8 cellular contexts compared by ENCODE assay signal in genomic region chr19:43464089-43464775, GRCh38. TPM values are rescaled to one million over a fixed set of nuclear protein-coding genes. Genes with fewer than 3 reads are reported as not detected.
DNase-seq lines count a peak whose midpoint lies in the region; ATAC-seq, FAIRE-seq and TF ChIP-seq lines count a peak whose summit lies in the region.

No MANE protein-coding gene starts in this region.

- BruUV-seq in endothelial cell of umbilical vein (replicated peaks; lab: Mats Ljungman, UMichigan), result no TSS peak

- peak overlapping the region; percentile 98 for H2AFZ ChIP-seq in endothelial cell of umbilical vein (ENCODE audit: low read depth, low read length)

- CTCF ChIA-PET in activated CD8-positive, alpha-beta memory T cell treated with anti-CD3 and anti-CD28 coated beads, Interleukin-2, amount 10 ng/mL, durations not matched to agents 7 days and 5 days (lab: Charles Lee), result interaction anchor here (1.0 to 5.2 kb wide), 17 partner anchors 10 to 281 kb away, joined by 3 to 54 read pairs (median 5); partner anchors contain the start of genes IRGQ, PHLDB3 and ZNF576
- CTCF ChIA-PET in endothelial cell of umbilical vein (lab: Charles Lee), result interaction anchor here (0.6 to 3.3 kb wide), 9 partner anchors 10 to 91 kb away, joined by 3 to 30 read pairs (median 6); partner anchors contain the start of gene PHLDB3

- peak; percentile 52 for ATAC-seq in activated CD8-positive, alpha-beta memory T cell treated with anti-CD3 and anti-CD28 coated beads, Interleukin-2, amount 10 ng/mL, durations not matched to agents 7 days and 5 days
- ATAC-seq in HG03108 (IDR thresholded peaks at IDR 0.05; ENCODE audit: unreplicated experiment), result peak; percentile 29
- ATAC-seq in naive B cell (ENCODE audit: low read depth in 2 of 2), result peak; percentile 26 to 37

- H3K9me3 ChIP-seq in endothelial cell of umbilical vein (replicated peaks; ENCODE audit: control insufficient read depth, insufficient read depth, low read length) (no peaks in the 10 kb centered on the region), tibial artery (no peaks in the 10 kb centered on the region)

- DNase-seq in activated CD8-positive, alpha-beta memory T cell treated with anti-CD3 and anti-CD28 coated beads, Interleukin-2, amount 10 ng/mL, durations not matched to agents 7 days and 5 days, result no peak
- DNase-seq in activated CD8-positive, alpha-beta memory T cell treated with anti-CD3 and anti-CD28 coated beads for 24 hours, result no peak
- DNase-seq in endothelial cell of umbilical vein (ENCODE audit: low read depth, low spot score), result no peak
- DNase-seq in naive B cell, result no peak
- DNase-seq in tibial artery, result peak; percentile 83 to 87
- no peak for DNase-seq in NOMO-1 (lab: John Stamatoyannopoulos, UW; ENCODE audit: unreplicated experiment in 2 of 2)

- H3K36me3 Mint-ChIP-seq in activated CD8-positive, alpha-beta memory T cell treated with anti-CD3 and anti-CD28 coated beads, Interleukin-2, amount 10 ng/mL, durations not matched to agents 7 days and 5 days, result no peaks in the 10 kb centered on the region
- H3K36me3 Mint-ChIP-seq in naive B cell, result no peaks in the 10 kb centered on the region

- H3K27ac ChIP-seq in endothelial cell of umbilical vein (ENCODE audit: insufficient read depth, low read depth, low read length) (no peak overlapping the region), tibial artery (peak overlapping the region; percentile 82 to 88)

- no peaks in the 10 kb centered on the region for H3K27me3 ChIP-seq in endothelial cell of umbilical vein (ENCODE audit: control insufficient read depth in 2 of 2, insufficient read depth in 2 of 2, low read length in 2 of 2)
- H3K27me3 ChIP-seq in tibial artery, result peaks cover 0 to 9% of the 10 kb centered on the region in 2 donors

- H3K4me2 ChIP-seq in endothelial cell of umbilical vein (ENCODE audit: insufficient read depth, low read length), result peak overlapping the region; percentile 61

- H3K27me3 Mint-ChIP-seq in activated CD8-positive, alpha-beta memory T cell treated with anti-CD3 and anti-CD28 coated beads, Interleukin-2, amount 10 ng/mL, durations not matched to agents 7 days and 5 days, result peaks cover 4% of the 10 kb centered on the region
- peaks cover 10 to 19% (median 11%) of the 10 kb centered on the region in 3 donors for H3K27me3 Mint-ChIP-seq in naive B cell

- no peaks in the 10 kb centered on the region for H3K79me2 ChIP-seq in endothelial cell of umbilical vein (ENCODE audit: control insufficient read depth, insufficient read depth, low read length)

- peak overlapping the region; percentile 90 for H3K27ac Mint-ChIP-seq in activated CD8-positive, alpha-beta memory T cell treated with anti-CD3 and anti-CD28 coated beads, Interleukin-2, amount 10 ng/mL, durations not matched to agents 7 days and 5 days
- H3K27ac Mint-ChIP-seq in naive B cell, result peak overlapping the region; percentile 91 to 98 (median 96)

- H3K9me1 ChIP-seq in endothelial cell of umbilical vein (replicated peaks; ENCODE audit: control insufficient read depth, extremely low read depth, insufficient read depth, low read length), result no peaks in the 10 kb centered on the region

- peaks cover 21% of the 10 kb centered on the region for H3K4me1 ChIP-seq in endothelial cell of umbilical vein (ENCODE audit: control insufficient read depth, extremely low read depth, insufficient read depth, low read length)
- peaks cover 0 to 22% (median 11%) of the 10 kb centered on the region in 4 donors for H3K4me1 ChIP-seq in tibial artery

- no peak overlapping the region for H3K9ac ChIP-seq in endothelial cell of umbilical vein (replicated peaks; ENCODE audit: extremely low read depth, insufficient read depth, low read length)

- no peaks in the 10 kb centered on the region for H3K36me3 ChIP-seq in endothelial cell of umbilical vein (ENCODE audit: control insufficient read depth in 2 of 2, extremely low read depth in 1 of 2, insufficient read depth in 2 of 2, low read length in 2 of 2)
- peaks cover 0 to 6% (median 0%) of the 10 kb centered on the region in 3 donors for H3K36me3 ChIP-seq in tibial artery

- no peaks in the 10 kb centered on the region for H4K20me1 ChIP-seq in endothelial cell of umbilical vein (replicated peaks; ENCODE audit: control insufficient read depth, extremely low read depth, insufficient read depth, low read length)

- H3K4me3 ChIP-seq in WI38 (ENCODE audit: low read depth, low read length), result peak overlapping the region; percentile 74
- peak overlapping the region; percentile 52 to 63 (median 58) for H3K4me3 ChIP-seq in endothelial cell of umbilical vein (replicated peaks in 1 of 3; ENCODE audit: insufficient read depth in 1 of 3, low read depth in 1 of 3, low read length in 3 of 3)
- peak overlapping the region; percentile 64 to 71 for H3K4me3 ChIP-seq in tibial artery

- TF ChIP-seq CTCF in WI38 (IDR thresholded peaks at IDR 0.05; ENCODE audit: low read depth, low read length) (no peak), endothelial cell of umbilical vein (IDR thresholded peaks at IDR 0.05; ENCODE audit: extremely low read depth in 1 of 2, insufficient read depth in 1 of 2, low read depth in 1 of 2, low read length in 2 of 2) (no peak), tibial artery (IDR thresholded peaks at IDR 0.05) (no peak)

- H3K9me3 Mint-ChIP-seq in activated CD8-positive, alpha-beta memory T cell treated with anti-CD3 and anti-CD28 coated beads, Interleukin-2, amount 10 ng/mL, durations not matched to agents 7 days and 5 days (ENCODE audit: low read depth), result no peaks in the 10 kb centered on the region
- no peaks in the 10 kb centered on the region for H3K9me3 Mint-ChIP-seq in naive B cell

- no peak for FAIRE-seq in endothelial cell of umbilical vein (lab: Jason Lieb, UNC)

- TF ChIP-seq POLR2A in endothelial cell of umbilical vein (IDR thresholded peaks at IDR 0.05; ENCODE audit: low read depth, low read length), result no peak

- peak overlapping the region; percentile 90 for H3K4me3 Mint-ChIP-seq in activated CD8-positive, alpha-beta memory T cell treated with anti-CD3 and anti-CD28 coated beads, Interleukin-2, amount 10 ng/mL, durations not matched to agents 7 days and 5 days
- peak overlapping the region; percentile 87 to 97 (median 96) for H3K4me3 Mint-ChIP-seq in naive B cell

- dilution Hi-C loops in endothelial cell of umbilical vein (cut with MboI; ENCODE audit: extremely low pct_ligation_motif_present, low sequenced_read_pairs), result no loop called here

- H3K4me1 Mint-ChIP-seq in activated CD8-positive, alpha-beta memory T cell treated with anti-CD3 and anti-CD28 coated beads, Interleukin-2, amount 10 ng/mL, durations not matched to agents 7 days and 5 days, result peaks cover 30% of the 10 kb centered on the region
- peaks cover 15 to 17% (median 15%) of the 10 kb centered on the region in 3 donors for H3K4me1 Mint-ChIP-seq in naive B cell

- POLR2A ChIA-PET in endothelial cell of umbilical vein (lab: Charles Lee), result no interaction called here

- intact Hi-C loops in endothelial cell of umbilical vein (cut with micrococcal nuclease), result loop anchor here (5.0 kb wide), 1 partner anchor 63 kb away; the partner anchor contains the start of gene ETHE1
- intact Hi-C loops in tibial artery (cut with DNase I; ENCODE audit: low total_unique reads), result loop anchor here (5.0 kb wide), 1 partner anchor 38 kb away; the partner anchor contains the start of gene PHLDB3

TF ChIP-seq in endothelial cell of umbilical vein, 7 proteins besides CTCF, POLR2A, EP300 and RAD21 (continues in another document):
- TF ChIP-seq MAX (IDR thresholded peaks at IDR 0.05; ENCODE audit: insufficient read depth, insufficient read length), result no peak

RNA-seq across cellular contexts. Expression of gene LYPD3, which starts 1.2 kb away (rescaled TPM):
- total RNA-seq in activated CD8-positive, alpha-beta memory T cell treated with anti-CD3 and anti-CD28 coated beads, Interleukin-2, amount 10 ng/mL, durations not matched to agents 7 days and 5 days, result under 1 TPM; 0.23 to 0.33 TPM
- not detected in 2 replicates for total RNA-seq in endothelial cell of umbilical vein
- 0.37 and 0.52 TPM in 2 replicates for polyA plus RNA-seq in endothelial cell of umbilical vein
- 0.13 and 0.23 TPM in 2 replicates for polyA plus RNA-seq in endothelial cell of umbilical vein (2011; cell fraction: cytosol; rRNA removed)
- polyA plus RNA-seq in endothelial cell of umbilical vein (2011; cell fraction: nucleus; rRNA removed), result 0.13 and 0.17 TPM in 2 replicates
- 0.19 and 0.53 TPM in 2 replicates for polyA plus RNA-seq in endothelial cell of umbilical vein (2012)
- not detected in 2 replicates for polyA minus RNA-seq in endothelial cell of umbilical vein
- 5.9 TPM for polyA minus RNA-seq in endothelial cell of umbilical vein (2011; cell fraction: cytosol; rRNA and poly(A)+ RNA removed)
- not detected in 2 replicates for polyA minus RNA-seq in endothelial cell of umbilical vein (2011; cell fraction: nucleus; rRNA and poly(A)+ RNA removed)
- polyA plus RNA-seq in naive B cell (ENCODE audit: low read depth in 6 of 6), result under 1 TPM in 4 of 6 donors, not detected in 2; 0.24 to 0.90 (median 0.45) TPM

RNA-seq across cellular contexts. Expression of gene PHLDB3, which starts 40.3 kb away (rescaled TPM):
- 10 to 100 TPM; 11.0 to 11.2 TPM for total RNA-seq in activated CD8-positive, alpha-beta memory T cell treated with anti-CD3 and anti-CD28 coated beads, Interleukin-2, amount 10 ng/mL, durations not matched to agents 7 days and 5 days
- total RNA-seq in endothelial cell of umbilical vein, result 10.1 and 12.0 TPM in 2 replicates
- polyA plus RNA-seq in endothelial cell of umbilical vein, result 5.5 and 5.6 TPM in 2 replicates
- 3.2 and 5.1 TPM in 2 replicates for polyA plus RNA-seq in endothelial cell of umbilical vein (2011; cell fraction: cytosol; rRNA removed)
- polyA plus RNA-seq in endothelial cell of umbilical vein (2011; cell fraction: nucleus; rRNA removed), result 14.0 and 15.0 TPM in 2 replicates
- polyA plus RNA-seq in endothelial cell of umbilical vein (2012), result 5.2 and 12.3 TPM in 2 replicates
- 5.2 and 5.6 TPM in 2 replicates for polyA minus RNA-seq in endothelial cell of umbilical vein
- 2.2 TPM for polyA minus RNA-seq in endothelial cell of umbilical vein (2011; cell fraction: cytosol; rRNA and poly(A)+ RNA removed)
- polyA minus RNA-seq in endothelial cell of umbilical vein (2011; cell fraction: nucleus; rRNA and poly(A)+ RNA removed), result 4.8 and 8.5 TPM in 2 replicates
- 1 to 10 TPM in 5 of 6 donors, under 1 TPM in 1; 0.26 to 4.2 (median 2.5) TPM for polyA plus RNA-seq in naive B cell (ENCODE audit: low read depth in 6 of 6)

RNA-seq across cellular contexts. Expression of gene TEX101, which starts 49.5 kb away (rescaled TPM):
- not detected for total RNA-seq in activated CD8-positive, alpha-beta memory T cell treated with anti-CD3 and anti-CD28 coated beads, Interleukin-2, amount 10 ng/mL, durations not matched to agents 7 days and 5 days
- not detected in 2 replicates for total RNA-seq in endothelial cell of umbilical vein
- polyA plus RNA-seq in endothelial cell of umbilical vein (not detected in 2 replicates), naive B cell (ENCODE audit: low read depth in 6 of 6) (not detected)
- not detected in 2 replicates for polyA plus RNA-seq in endothelial cell of umbilical vein (2011; cell fraction: cytosol; rRNA removed)
- not detected in 2 replicates for polyA plus RNA-seq in endothelial cell of umbilical vein (2011; cell fraction: nucleus; rRNA removed)
- polyA plus RNA-seq in endothelial cell of umbilical vein (2012), result not detected in 2 replicates
- polyA minus RNA-seq in endothelial cell of umbilical vein, result not detected in 2 replicates
- polyA minus RNA-seq in endothelial cell of umbilical vein (2011; cell fraction: cytosol; rRNA and poly(A)+ RNA removed), result not detected
- polyA minus RNA-seq in endothelial cell of umbilical vein (2011; cell fraction: nucleus; rRNA and poly(A)+ RNA removed), result not detected in 2 replicates

Comparison
In these comparisons a context has a peak if more than half of its experiments do, and no peak if none do; other contexts are left out.
1. DNase-seq: peak in tibial artery (2 of 2); none in activated CD8-positive, alpha-beta memory T cell treated with anti-CD3 and anti-CD28 coated beads, Interleukin-2, amount 10 ng/mL, durations not matched to agents 7 days and 5 days (single experiment), activated CD8-positive, alpha-beta memory T cell treated with anti-CD3 and anti-CD28 coated beads for 24 hours (single experiment), endothelial cell of umbilical vein (single experiment), naive B cell (single experiment) and NOMO-1 (0 of 2).
2. Peak in every context shown above with its lines, with median percentiles within 50 percentile points of each other: ATAC-seq and H3K4me3 ChIP-seq.